In the genomic region with DNA sequence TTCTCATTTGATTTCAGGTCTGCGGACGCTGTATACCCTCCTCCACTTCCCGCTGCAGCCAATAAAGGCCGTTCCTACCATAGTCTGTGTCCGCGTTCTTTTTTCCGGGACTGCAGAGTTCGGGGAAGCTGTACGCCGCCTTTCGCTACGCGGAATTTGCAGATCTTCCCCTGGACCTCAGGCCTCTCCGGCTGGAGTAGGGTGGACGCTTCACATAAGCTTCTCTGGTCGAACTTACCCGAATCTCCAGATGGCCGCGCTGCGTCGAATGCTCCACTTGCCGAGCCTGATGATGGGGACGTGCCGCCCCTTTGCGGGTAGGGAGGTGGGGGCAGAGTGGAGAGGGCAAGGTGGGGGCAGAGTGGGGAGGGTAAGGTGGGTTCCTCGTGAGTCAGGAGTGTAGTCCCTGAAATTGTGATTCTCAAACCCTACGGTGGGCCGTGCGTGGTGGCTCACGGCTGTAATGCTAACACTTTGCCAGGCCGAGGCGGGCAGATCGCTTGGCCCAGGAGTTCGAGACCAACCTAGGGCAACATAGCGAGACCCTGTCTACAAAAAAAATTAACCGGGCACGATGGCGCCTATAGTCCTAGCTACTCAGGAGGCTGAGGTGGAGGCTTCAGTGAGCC, we compare ENCODE assay signal across 8 cellular contexts. TPM values are rescaled to one million over a fixed set of nuclear protein-coding genes. Genes with fewer than 3 reads are reported as not detected.
A peak's percentile ranks its signal among the peaks of the same experiment; 100 is the strongest.
DNase-seq lines count a peak whose midpoint lies in the region; ATAC-seq and TF ChIP-seq lines count a peak whose summit lies in the region.

No MANE protein-coding gene starts in this region.

- no peaks in the 10 kb centered on the region for H3K9me3 Mint-ChIP-seq in activated CD4-positive, alpha-beta T cell treated with anti-CD3 and anti-CD28 coated beads, Interleukin-2, amount 10 ng/mL, durations not matched to agents 7 days and 5 days

- peaks cover 10% of the 10 kb centered on the region for H3K4me1 ChIP-seq in KMS-11 (ENCODE audit: low read depth, poor library complexity, severe bottlenecking)

- no peaks in the 10 kb centered on the region for H3K27me3 ChIP-seq in KMS-11 (ENCODE audit: insufficient read depth, low read depth)

- H3K4me3 Mint-ChIP-seq in activated CD4-positive, alpha-beta T cell treated with anti-CD3 and anti-CD28 coated beads, Interleukin-2, amount 10 ng/mL, durations not matched to agents 7 days and 5 days, result peak overlapping the region; percentile 98

- no peak overlapping the region for H2AFZ ChIP-seq in KMS-11 (ENCODE audit: low read depth)

- peaks cover 46% of the 10 kb centered on the region for H3K4me1 Mint-ChIP-seq in activated CD4-positive, alpha-beta T cell treated with anti-CD3 and anti-CD28 coated beads, Interleukin-2, amount 10 ng/mL, durations not matched to agents 7 days and 5 days

- no peak overlapping the region for H3K9ac ChIP-seq in KMS-11

- no peak overlapping the region for H3K4me3 ChIP-seq in KMS-11 (IDR thresholded peaks at IDR 0.05; ENCODE audit: insufficient read depth, low read depth, low read length)

- H3K79me2 ChIP-seq in KMS-11 (ENCODE audit: insufficient read depth, low read depth), result no peaks in the 10 kb centered on the region

- DNase-seq in CD1c-positive myeloid dendritic cell (ENCODE audit: extremely low spot score) (peak; percentile 61), dedifferentiated amniotic fluid mesenchymal stem cell (ENCODE audit: extremely low spot score) (peak; percentile 45), lung microvascular endothelial cell (ENCODE audit: low read depth in 2 of 2) (peak; percentile 69 to 74), NCI-H1048 (lab: John Stamatoyannopoulos, UW) (no peak)
- peak; percentile 56 for DNase-seq in activated CD4-positive, alpha-beta T cell treated with anti-CD3 and anti-CD28 coated beads, Interleukin-2, amount 10 ng/mL, durations not matched to agents 7 days and 5 days
- DNase-seq in stimulated activated CD8-positive, alpha-beta memory T cell treated with anti-CD3 and anti-CD28 coated beads, Interleukin-2, amount 100 ng/mL, for 48 hours (ENCODE audit: low read depth in 2 of 2), result peak; percentile 50 to 57

- H3K36me3 Mint-ChIP-seq in activated CD4-positive, alpha-beta T cell treated with anti-CD3 and anti-CD28 coated beads, Interleukin-2, amount 10 ng/mL, durations not matched to agents 7 days and 5 days (ENCODE audit: low read depth), result peaks cover 47% of the 10 kb centered on the region

- POLR2A ChIA-PET in activated CD4-positive, alpha-beta T cell treated with anti-CD3 and anti-CD28 coated beads, Interleukin-2, amount 10 ng/mL, durations not matched to agents 7 days and 5 days (lab: Charles Lee), result interaction anchor here (0.6 to 1.8 kb wide), 18 partner anchors 9 to 190 kb away, joined by 3 to 14 read pairs (median 7); a partner anchor contains a TSS

- peak overlapping the region; percentile 71; the same call in 1 of the 2 replicates for H3K4me2 ChIP-seq in KMS-11

- CTCF ChIA-PET in activated CD4-positive, alpha-beta T cell treated with anti-CD3 and anti-CD28 coated beads, Interleukin-2, amount 10 ng/mL, durations not matched to agents 7 days and 5 days (lab: Charles Lee), result interaction anchor here (0.5 to 3.0 kb wide), 19 partner anchors 8 to 216 kb away, joined by 3 to 17 read pairs (median 4); a partner anchor contains a TSS

- no peaks in the 10 kb centered on the region for H4K20me1 ChIP-seq in KMS-11 (ENCODE audit: insufficient read depth)

- H3K27ac ChIP-seq in KMS-11, result no peak overlapping the region

- no peak for TF ChIP-seq CTCF in KMS-11 (conservative IDR thresholded peaks at IDR 0.05; ENCODE audit: low read depth, low read length)

- H3K27me3 Mint-ChIP-seq in activated CD4-positive, alpha-beta T cell treated with anti-CD3 and anti-CD28 coated beads, Interleukin-2, amount 10 ng/mL, durations not matched to agents 7 days and 5 days, result no peaks in the 10 kb centered on the region

- ATAC-seq in GM21515 (IDR thresholded peaks at IDR 0.05; ENCODE audit: unreplicated experiment), result peak; percentile 24

- H3K36me3 ChIP-seq in KMS-11 (ENCODE audit: insufficient read depth), result no peaks in the 10 kb centered on the region

- peak overlapping the region; percentile 93 for H3K27ac Mint-ChIP-seq in activated CD4-positive, alpha-beta T cell treated with anti-CD3 and anti-CD28 coated beads, Interleukin-2, amount 10 ng/mL, durations not matched to agents 7 days and 5 days

RNA-seq across cellular contexts. Expression of a gene that starts 0.6 kb away (rescaled TPM):
- total RNA-seq in activated CD4-positive, alpha-beta T cell treated with anti-CD3 and anti-CD28 coated beads, Interleukin-2, amount 10 ng/mL, durations not matched to agents 7 days and 5 days, result 10 to 100 TPM; 11.0 to 18.2 TPM
- total RNA-seq in lung microvascular endothelial cell, result 4.8 and 6.3 TPM in 2 replicates

RNA-seq across cellular contexts. Expression of a gene that starts 0.7 kb away (rescaled TPM):
- 10 to 100 TPM; 86.0 to 93.9 TPM for total RNA-seq in activated CD4-positive, alpha-beta T cell treated with anti-CD3 and anti-CD28 coated beads, Interleukin-2, amount 10 ng/mL, durations not matched to agents 7 days and 5 days
- 25.5 and 37.5 TPM in 2 replicates for total RNA-seq in lung microvascular endothelial cell

RNA-seq across cellular contexts. Expression of a gene that starts 5.7 kb away (rescaled TPM):
- total RNA-seq in activated CD4-positive, alpha-beta T cell treated with anti-CD3 and anti-CD28 coated beads, Interleukin-2, amount 10 ng/mL, durations not matched to agents 7 days and 5 days, result 1 to 10 TPM; 6.7 to 7.4 TPM
- 8.3 and 9.9 TPM in 2 replicates for total RNA-seq in lung microvascular endothelial cell

RNA-seq across cellular contexts. Expression of a gene that starts 6.3 kb away (rescaled TPM):
- 10 to 100 TPM; 19.5 to 21.3 TPM for total RNA-seq in activated CD4-positive, alpha-beta T cell treated with anti-CD3 and anti-CD28 coated beads, Interleukin-2, amount 10 ng/mL, durations not matched to agents 7 days and 5 days
- 1.5 and 1.6 TPM in 2 replicates for total RNA-seq in lung microvascular endothelial cell

RNA-seq across cellular contexts. Expression of a gene that starts 12.6 kb away (rescaled TPM):
- 10 to 100 TPM; 26.3 to 27.6 TPM for total RNA-seq in activated CD4-positive, alpha-beta T cell treated with anti-CD3 and anti-CD28 coated beads, Interleukin-2, amount 10 ng/mL, durations not matched to agents 7 days and 5 days
- total RNA-seq in lung microvascular endothelial cell, result 13.5 and 19.6 TPM in 2 replicates
